Comparison of ENCODE assay signal across 1 cellular context in genomic region chr16:89796104-89796503, GRCh38.
TF ChIP-seq lines count a peak whose summit lies in the region.

No MANE protein-coding gene starts in this region.

TF ChIP-seq in HEK293T, 16 proteins besides CTCF, POLR2A, EP300 and RAD21 (continued from another document):
- TF ChIP-seq FOXK2 (IDR thresholded peaks at IDR 0.05) (no peak), SP1 (IDR thresholded peaks at IDR 0.05) (no peak), CTBP1 (IDR thresholded peaks at IDR 0.05; ENCODE audit: borderline replicate concordance) (no peak), FOXM1 (IDR thresholded peaks at IDR 0.05; ENCODE audit: borderline replicate concordance) (no peak)
